In genomic region chr2:215552144-215552580, GRCh38 we compare ENCODE assay signal across 1 cellular context.
TF ChIP-seq lines count a peak whose summit lies in the region.

No MANE protein-coding gene starts in this region.

TF ChIP-seq in HepG2, 621 proteins besides CTCF, POLR2A, EP300 and RAD21 (continued from another document and continues in another):
- no peak for TF ChIP-seq RERE (CRISPR knock-in tag; IDR thresholded peaks at IDR 0.05; ENCODE audit: low read depth)
- TF ChIP-seq ZHX1 (CRISPR knock-in tag; IDR thresholded peaks at IDR 0.05; ENCODE audit: low read depth), result no peak
- TF ChIP-seq ZNF468 (CRISPR knock-in tag; IDR thresholded peaks at IDR 0.05), result no peak
- peak; percentile 47; the same call in 1 of the 2 replicates for TF ChIP-seq FOXO1 (CRISPR knock-in tag; IDR thresholded peaks at IDR 0.05)
- TF ChIP-seq ZNF510 (CRISPR knock-in tag; IDR thresholded peaks at IDR 0.05; ENCODE audit: low read depth), result no peak
- TF ChIP-seq PTBP1 (IDR thresholded peaks at IDR 0.05; ENCODE audit: low read depth, low read length, poor library complexity, severe bottlenecking), result no peak
- no peak for TF ChIP-seq NR0B2 (CRISPR knock-in tag; IDR thresholded peaks at IDR 0.05)
- TF ChIP-seq NCOA1 (CRISPR knock-in tag; IDR thresholded peaks at IDR 0.05), result no peak
- no peak for TF ChIP-seq ZSCAN21 (CRISPR knock-in tag; IDR thresholded peaks at IDR 0.05; ENCODE audit: borderline replicate concordance)
- no peak for TF ChIP-seq ZNF333 (CRISPR knock-in tag; IDR thresholded peaks at IDR 0.05; ENCODE audit: borderline replicate concordance)
- TF ChIP-seq ZNF33B (CRISPR knock-in tag; IDR thresholded peaks at IDR 0.05), result no peak
- TF ChIP-seq MATR3 (CRISPR knock-in tag; IDR thresholded peaks at IDR 0.05), result no peak
- TF ChIP-seq ZBTB34 (CRISPR knock-in tag; IDR thresholded peaks at IDR 0.05), result no peak
- TF ChIP-seq PRDM15 (CRISPR knock-in tag; IDR thresholded peaks at IDR 0.05), result no peak
- no peak for TF ChIP-seq ZNF784 (CRISPR knock-in tag; IDR thresholded peaks at IDR 0.05; ENCODE audit: borderline replicate concordance)
- TF ChIP-seq ZNF3 (CRISPR knock-in tag; IDR thresholded peaks at IDR 0.05), result no peak
- TF ChIP-seq SALL2 (CRISPR knock-in tag; IDR thresholded peaks at IDR 0.05), result no peak
- 0 out of 2 replicates have a peak, but pooled peaks have one; percentile 44 for TF ChIP-seq ZNF609 (CRISPR knock-in tag; IDR thresholded peaks at IDR 0.05; ENCODE audit: borderline replicate concordance)
- TF ChIP-seq ZNF839 (CRISPR knock-in tag; IDR thresholded peaks at IDR 0.05; ENCODE audit: borderline replicate concordance), result no peak
- no peak for TF ChIP-seq RAD51 (IDR thresholded peaks at IDR 0.05; ENCODE audit: borderline replicate concordance)
- TF ChIP-seq STAT5B (CRISPR knock-in tag; IDR thresholded peaks at IDR 0.05), result no peak
- peak; percentile 37; the same call in 1 of the 2 replicates for TF ChIP-seq SIX4 (CRISPR knock-in tag; IDR thresholded peaks at IDR 0.05)
- TF ChIP-seq GMEB1 (CRISPR knock-in tag; IDR thresholded peaks at IDR 0.05; ENCODE audit: borderline replicate concordance), result no peak
- TF ChIP-seq ZNF7 (CRISPR knock-in tag; IDR thresholded peaks at IDR 0.05), result no peak
- TF ChIP-seq ZNF660 (CRISPR knock-in tag; IDR thresholded peaks at IDR 0.05; ENCODE audit: borderline replicate concordance, low read depth), result no peak
- no peak for TF ChIP-seq ZFP90 (CRISPR knock-in tag; IDR thresholded peaks at IDR 0.05; ENCODE audit: borderline replicate concordance)
- no peak for TF ChIP-seq ZNF597 (CRISPR knock-in tag; IDR thresholded peaks at IDR 0.05)
- peak; percentile 80 for TF ChIP-seq HNF4G (IDR thresholded peaks at IDR 0.05; ENCODE audit: borderline replicate concordance, low read depth, low read length)
- TF ChIP-seq HNF4G (CRISPR knock-in tag; IDR thresholded peaks at IDR 0.05; ENCODE audit: borderline replicate concordance, low read depth), result no peak
- TF ChIP-seq ZNF382 (CRISPR knock-in tag; IDR thresholded peaks at IDR 0.05; ENCODE audit: borderline replicate concordance), result no peak
- no peak for TF ChIP-seq SUZ12 (IDR thresholded peaks at IDR 0.05; ENCODE audit: low read depth, low read length)
